Comparison of ENCODE assay signal across 10 cellular contexts in genomic region chr4:39621582-39621981, GRCh38. TPM values are rescaled to one million over a fixed set of nuclear protein-coding genes. Genes with fewer than 3 reads are reported as not detected.
A peak's percentile ranks its signal among the peaks of the same experiment; 100 is the strongest.
DNase-seq lines count a peak whose midpoint lies in the region; ATAC-seq and TF ChIP-seq lines count a peak whose summit lies in the region.
"Had no signal": no experiment of that assay in that cellular context is flagged by ENCODE, and none has a peak within 500 bp of the region (broad histone marks: within the 10 kb centered on the region; RNA-seq: fewer than 3 reads in every experiment).

No MANE protein-coding gene starts in this region.

- TF ChIP-seq CTCF in Panc1 (IDR thresholded peaks at IDR 0.05) (no peak), fibroblast of lung (conservative IDR thresholded peaks at IDR 0.05 in 1 of 2, IDR thresholded peaks at IDR 0.05 in 1 of 2; ENCODE audit: low read depth in 1 of 2, low read length in 2 of 2) (no peak), osteocyte (IDR thresholded peaks at IDR 0.05) (no peak)

- H3K36me3 Mint-ChIP-seq in osteocyte (ENCODE audit: unreplicated experiment): peaks cover 12% of the 10 kb centered on the region

- peak; percentile 90 for ATAC-seq in Panc1
- no peak for ATAC-seq in GM21423 (IDR thresholded peaks at IDR 0.05; ENCODE audit: unreplicated experiment)
- ATAC-seq in HG02973 (IDR thresholded peaks at IDR 0.05; ENCODE audit: unreplicated experiment): no peak

- no peaks in the 10 kb centered on the region for H3K9me3 Mint-ChIP-seq in osteocyte (ENCODE audit: unreplicated experiment)

- H3K36me3 ChIP-seq in Panc1 (ENCODE audit: control insufficient read depth, insufficient read depth, low read length) (no peaks in the 10 kb centered on the region), fibroblast of lung (ENCODE audit: control insufficient read depth, insufficient read depth, low read length) (no peaks in the 10 kb centered on the region)

- peak overlapping the region in 1 of 2 experiments; percentile 24; a peak in 2 of 4 replicates for H3K4me3 ChIP-seq in Panc1 (ENCODE audit: low read depth in 2 of 2, low read length in 2 of 2)
- no peak overlapping the region for H3K4me3 ChIP-seq in fibroblast of lung (replicated peaks in 1 of 4; ENCODE audit: control extremely low read depth in 1 of 4, insufficient read depth in 1 of 4, low read depth in 3 of 4, low read length in 4 of 4)

- intact Hi-C loops in Panc1 (cut with micrococcal nuclease; ENCODE audit: unreplicated experiment): no loop called here

- BruUV-seq in Panc1 (replicated peaks; lab: Mats Ljungman, UMichigan): no TSS peak

- peaks cover 1% of the 10 kb centered on the region for H3K79me2 ChIP-seq in fibroblast of lung (ENCODE audit: control insufficient read depth, insufficient read depth, low read length)

- H3K4me1 ChIP-seq in Panc1 (ENCODE audit: control insufficient read depth, insufficient read depth, low read length) (peaks cover 51% of the 10 kb centered on the region), fibroblast of lung (ENCODE audit: control insufficient read depth, extremely low read depth, insufficient read depth, low read length) (peaks cover 6% of the 10 kb centered on the region)

- H3K27ac ChIP-seq in Panc1 (ENCODE audit: low read length) (peak overlapping the region; percentile 98), fibroblast of lung (ENCODE audit: insufficient read depth, low read length) (peak overlapping the region; percentile 64)

- peak overlapping the region; percentile 98 for H3K27ac Mint-ChIP-seq in osteocyte (ENCODE audit: unreplicated experiment)

- peak overlapping the region; percentile 54 for H3K4me3 Mint-ChIP-seq in osteocyte (ENCODE audit: unreplicated experiment)

- CTCF ChIA-PET in Panc1 (lab: Charles Lee): no interaction called here

- POLR2A ChIA-PET in Panc1 (lab: Charles Lee): no interaction called here

- H3K9me3 ChIP-seq in Panc1 (ENCODE audit: control insufficient read depth, insufficient read depth, low read depth, low read length) (no peaks in the 10 kb centered on the region), fibroblast of lung (ENCODE audit: control insufficient read depth, insufficient read depth, low read depth, low read length) (no peaks in the 10 kb centered on the region)

- no peaks in the 10 kb centered on the region for H4K20me1 ChIP-seq in fibroblast of lung (ENCODE audit: control insufficient read depth, extremely low read depth, insufficient read depth, low read length)

- in situ Hi-C loops in Panc1 (cut with HindIII; ENCODE audit: low pct_unique_long_range_greater_than_20kb, low sequenced_read_pairs): no loop called here

- H3K27me3 Mint-ChIP-seq in osteocyte (ENCODE audit: unreplicated experiment): no peaks in the 10 kb centered on the region

- peaks cover 64% of the 10 kb centered on the region for H3K4me1 Mint-ChIP-seq in osteocyte (ENCODE audit: unreplicated experiment)

- no peak overlapping the region for H3K9ac ChIP-seq in fibroblast of lung (ENCODE audit: insufficient read depth, low read length)

- H3K4me2 ChIP-seq in fibroblast of lung (ENCODE audit: extremely low read depth, insufficient read depth, low read length): peak overlapping the region; percentile 42

- DNase-seq in DMS53 (lab: John Stamatoyannopoulos, UW): peak; percentile 98
- no peak for DNase-seq in Panc1 (ENCODE audit: low read depth, low spot score)
- DNase-seq in fibroblast of lung (ENCODE audit: low read depth in 2 of 2): peak; percentile 69 to 81
- no peak for DNase-seq in osteocyte (ENCODE audit: extremely low spot score, unreplicated experiment)
- no peak for DNase-seq in NCI-H146 (lab: John Stamatoyannopoulos, UW)
- no peak for DNase-seq in stimulated activated CD8-positive, alpha-beta memory T cell treated with anti-CD3 and anti-CD28 coated beads, Interleukin-4, amount 100 ng/mL, for 48 hours
- DNase-seq: GF-D8, NCI-H510A had no signal

- H3K27me3 ChIP-seq in Panc1 (ENCODE audit: control insufficient read depth, insufficient read depth, low read length) (no peaks in the 10 kb centered on the region), fibroblast of lung (ENCODE audit: control insufficient read depth, insufficient read depth, low read length) (no peaks in the 10 kb centered on the region)

- H2AFZ ChIP-seq in fibroblast of lung (ENCODE audit: low read length): no peak overlapping the region

RNA-seq across cellular contexts. Expression of gene SMIM14, which starts 17.1 kb away (rescaled TPM):
- total RNA-seq in Panc1 (2021; ENCODE audit: unreplicated experiment): 48.2 TPM
- 35.3 TPM for polyA plus RNA-seq in Panc1 (2012; ENCODE audit: insufficient read length)
- 35.4 and 39.0 TPM in 2 replicates for total RNA-seq in fibroblast of lung
- 25.9 and 41.4 TPM in 2 replicates for polyA plus RNA-seq in fibroblast of lung
- 20.6 and 31.7 TPM in 2 replicates for polyA plus RNA-seq in fibroblast of lung (2012)
- polyA minus RNA-seq in fibroblast of lung (ENCODE audit: low replicate concordance): 16.4 and 61.2 TPM in 2 replicates
- 67.1 and 73.5 TPM in 2 replicates for total RNA-seq in osteocyte

Comparison
In these comparisons a context has a peak if more than half of its experiments do, and no peak if none do; other contexts are left out.
1. DNase-seq: peak in DMS53 (single experiment) and fibroblast of lung (2 of 2); none in Panc1 (single experiment), osteocyte (single experiment), NCI-H146 (single experiment) and stimulated activated CD8-positive, alpha-beta memory T cell treated with anti-CD3 and anti-CD28 coated beads, Interleukin-4, amount 100 ng/mL, for 48 hours (single experiment).